11 cellular contexts compared by ENCODE assay signal in the genomic region with DNA sequence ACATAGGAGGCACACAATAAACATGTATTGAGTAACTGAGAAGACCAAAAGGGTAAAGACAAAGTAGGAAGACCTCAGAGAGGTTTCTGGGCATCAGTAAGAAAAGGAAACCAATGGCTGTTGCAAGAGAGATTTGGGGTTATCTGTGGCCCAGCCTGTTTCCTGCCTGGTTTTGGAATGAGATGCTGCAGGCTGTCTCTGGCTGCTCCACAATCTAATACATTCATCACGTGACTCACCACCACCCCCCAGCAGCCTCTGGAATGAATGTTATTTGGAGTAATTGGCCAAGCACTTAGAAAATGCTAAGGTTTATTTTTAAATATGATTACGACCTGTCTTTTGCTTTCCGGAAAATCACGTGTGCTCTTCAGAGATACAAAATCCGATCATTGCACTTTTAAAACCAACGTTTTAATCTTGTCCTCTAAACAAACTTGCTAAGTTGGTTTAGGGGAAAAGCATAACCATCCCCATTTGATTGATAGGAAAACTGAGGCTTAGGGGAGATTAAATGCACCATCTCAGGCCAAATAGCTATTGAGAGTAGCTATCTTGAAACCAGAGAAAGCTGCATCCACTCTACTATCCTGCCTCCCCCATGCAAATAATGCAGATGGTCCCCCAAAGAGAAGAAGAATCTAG.
A peak's percentile ranks its signal among the peaks of the same experiment; 100 is the strongest.
DNase-seq lines count a peak whose midpoint lies in the region; TF ChIP-seq lines count a peak whose summit lies in the region.
"Had no signal": no experiment of that assay in that cellular context is flagged by ENCODE, and none has a peak within 500 bp of the region (broad histone marks: within the 10 kb centered on the region; RNA-seq: fewer than 3 reads in every experiment).

No MANE protein-coding gene starts in this region.

- peak; percentile 72 for DNase-seq in MG63
- DNase-seq in astrocyte of the spinal cord (ENCODE audit: low read depth, low spot score) = peak; percentile 78
- peak; percentile 79 for DNase-seq in mesenchymal stem cell
- no peak for DNase-seq in COR-L47 (lab: John Stamatoyannopoulos, UW)
- no peak for DNase-seq in NCI-H345 treated with DMSO at 0.1 percent for 48 hours (lab: John Stamatoyannopoulos, UW; ENCODE audit: unreplicated experiment)
- DNase-seq in activated CD4-positive, alpha-beta T cell treated with anti-CD3 and anti-CD28 coated beads, Interleukin-2, amount 50 U/mL, for 1 hour = no peak
- DNase-seq in activated CD8-positive, alpha-beta memory T cell treated with anti-CD3 and anti-CD28 coated beads, Interleukin-2, amount 50 U/mL, for 48 hours = no peak
- DNase-seq: activated CD8-positive, alpha-beta memory T cell treated with anti-CD3 and anti-CD28 coated beads for 24 hours; retina; substantia nigra had no signal

- H3K4me2 ChIP-seq in BLaER1 treated with 17β-estradiol and CSF1 and Interleukin-3, amounts not matched to agents 10 nM and 100 nM = peak overlapping the region; percentile 41 to 83 (median 66)
- peak overlapping the region; percentile 8 for H3K4me2 ChIP-seq in mesenchymal stem cell (ENCODE audit: low read length, poor library complexity, severe bottlenecking)

- H3K27me3 ChIP-seq in BLaER1 treated with 17β-estradiol and CSF1 and Interleukin-3, amounts not matched to agents 10 nM and 100 nM = peaks cover 0 to 6% (median 0%) of the 10 kb centered on the region in 11 experiments; a peak in 1 of 22 replicates
- H3K27me3 ChIP-seq in MG63 (no peaks in the 10 kb centered on the region), mesenchymal stem cell (ENCODE audit: control insufficient read depth in 1 of 2, insufficient read depth in 1 of 2, low read length in 2 of 2) (no peaks in the 10 kb centered on the region)

- H3K14ac ChIP-seq in mesenchymal stem cell (ENCODE audit: low read length in 2 of 2) = no peak overlapping the region

- 0% methylated on average over 3 of the region's 6 CpGs for WGBS in mesenchymal stem cell

- in situ Hi-C loops in astrocyte of the spinal cord (cut with HindIII; ENCODE audit: low sequenced_read_pairs) = no loop called here

- no peaks in the 10 kb centered on the region for H3K9me3 ChIP-seq in BLaER1 treated with 17β-estradiol and CSF1 and Interleukin-3, amounts not matched to agents 10 nM and 100 nM (replicated peaks in 1 of 11)
- H3K9me3 ChIP-seq in MG63 (no peaks in the 10 kb centered on the region), mesenchymal stem cell (ENCODE audit: control insufficient read depth, low read length) (no peaks in the 10 kb centered on the region)

- no peak overlapping the region for H2BK120ac ChIP-seq in mesenchymal stem cell (ENCODE audit: low read depth, low read length)

- peak overlapping the region in 8 of 11 experiments; percentile 17 to 58 (median 46); a peak in 9 of 22 replicates for H3K27ac ChIP-seq in BLaER1 treated with 17β-estradiol and CSF1 and Interleukin-3, amounts not matched to agents 10 nM and 100 nM
- H3K27ac ChIP-seq in mesenchymal stem cell (ENCODE audit: low read length, poor library complexity, severe bottlenecking) = no peak overlapping the region

- no peaks in the 10 kb centered on the region for H4K20me1 ChIP-seq in BLaER1 treated with 17β-estradiol and CSF1 and Interleukin-3, amounts not matched to agents 10 nM and 100 nM

- no peak overlapping the region for H2BK15ac ChIP-seq in mesenchymal stem cell (ENCODE audit: low read depth, poor library complexity, severe bottlenecking)

- no peak overlapping the region for H4K8ac ChIP-seq in mesenchymal stem cell (ENCODE audit: low read length)

- H3K18ac ChIP-seq in mesenchymal stem cell (ENCODE audit: low read depth in 1 of 2, low read length in 2 of 2) = no peak overlapping the region

- no peak overlapping the region for H2AFZ ChIP-seq in mesenchymal stem cell (ENCODE audit: low read depth, low read length)

- H3K9ac ChIP-seq in BLaER1 treated with 17β-estradiol and CSF1 and Interleukin-3, amounts not matched to agents 10 nM and 100 nM = 0 out of 22 replicates have a peak overlapping the region, but pooled peaks of 1 of the 11 experiments have one; percentile 17
- no peak overlapping the region for H3K9ac ChIP-seq in mesenchymal stem cell (ENCODE audit: low read length)

- H2BK5ac ChIP-seq in mesenchymal stem cell (ENCODE audit: low read depth, low read length, poor library complexity, severe bottlenecking) = no peak overlapping the region

- H4K91ac ChIP-seq in mesenchymal stem cell (ENCODE audit: low read length) = no peak overlapping the region

- TF ChIP-seq CTCF in astrocyte of the spinal cord (IDR thresholded peaks at IDR 0.05; ENCODE audit: low read depth, low read length) = no peak

- no peak overlapping the region for H3K23ac ChIP-seq in mesenchymal stem cell (ENCODE audit: low read length in 2 of 2)

- H3K4ac ChIP-seq in mesenchymal stem cell (ENCODE audit: low read depth in 1 of 2, low read length in 2 of 2) = peak overlapping the region in 1 of 2 experiments; percentile 28

- H3K36me3 ChIP-seq in BLaER1 treated with 17β-estradiol and CSF1 and Interleukin-3, amounts not matched to agents 10 nM and 100 nM = no peaks in the 10 kb centered on the region
- no peaks in the 10 kb centered on the region for H3K36me3 ChIP-seq in MG63
- H3K36me3 ChIP-seq in mesenchymal stem cell (ENCODE audit: control insufficient read depth in 1 of 2, insufficient read depth in 2 of 2, low read depth in 1 of 2, low read length in 2 of 2) = no peaks in the 10 kb centered on the region

- peaks cover 14 to 38% (median 30%) of the 10 kb centered on the region in 10 experiments for H3K4me1 ChIP-seq in BLaER1 treated with 17β-estradiol and CSF1 and Interleukin-3, amounts not matched to agents 10 nM and 100 nM
- H3K4me1 ChIP-seq in mesenchymal stem cell (ENCODE audit: control insufficient read depth, insufficient read depth, low read depth, low read length) = peaks cover 8% of the 10 kb centered on the region

- no peak overlapping the region for H3K4me3 ChIP-seq in BLaER1 treated with 17β-estradiol and CSF1 and Interleukin-3, amounts not matched to agents 10 nM and 100 nM
- H3K4me3 ChIP-seq in MG63 = no peak overlapping the region
- no peak overlapping the region for H3K4me3 ChIP-seq in astrocyte of the spinal cord (ENCODE audit: low read depth, low read length)
- H3K4me3 ChIP-seq in mesenchymal stem cell (ENCODE audit: insufficient read depth in 1 of 2, low read depth in 1 of 2, low read length in 2 of 2) = no peak overlapping the region

- H2BK12ac ChIP-seq in mesenchymal stem cell (ENCODE audit: low read length in 2 of 2) = peak overlapping the region in 1 of 2 experiments; percentile 18

- no peaks in the 10 kb centered on the region for H3K79me1 ChIP-seq in mesenchymal stem cell (replicated peaks; ENCODE audit: low read length, poor library complexity, severe bottlenecking)

- H2AK5ac ChIP-seq in mesenchymal stem cell (ENCODE audit: low read length, severe bottlenecking) = peak overlapping the region; percentile 94

Comparison
In these comparisons a context has a peak if more than half of its experiments do, and no peak if none do; other contexts are left out.
1. DNase-seq: peak in MG63 (single experiment), astrocyte of the spinal cord (single experiment) and mesenchymal stem cell (single experiment); none in COR-L47 (single experiment), NCI-H345 treated with DMSO at 0.1 percent for 48 hours (single experiment), activated CD4-positive, alpha-beta T cell treated with anti-CD3 and anti-CD28 coated beads, Interleukin-2, amount 50 U/mL, for 1 hour (single experiment) and activated CD8-positive, alpha-beta memory T cell treated with anti-CD3 and anti-CD28 coated beads, Interleukin-2, amount 50 U/mL, for 48 hours (single experiment).